1 cellular context compared by ENCODE assay signal in the genomic region with DNA sequence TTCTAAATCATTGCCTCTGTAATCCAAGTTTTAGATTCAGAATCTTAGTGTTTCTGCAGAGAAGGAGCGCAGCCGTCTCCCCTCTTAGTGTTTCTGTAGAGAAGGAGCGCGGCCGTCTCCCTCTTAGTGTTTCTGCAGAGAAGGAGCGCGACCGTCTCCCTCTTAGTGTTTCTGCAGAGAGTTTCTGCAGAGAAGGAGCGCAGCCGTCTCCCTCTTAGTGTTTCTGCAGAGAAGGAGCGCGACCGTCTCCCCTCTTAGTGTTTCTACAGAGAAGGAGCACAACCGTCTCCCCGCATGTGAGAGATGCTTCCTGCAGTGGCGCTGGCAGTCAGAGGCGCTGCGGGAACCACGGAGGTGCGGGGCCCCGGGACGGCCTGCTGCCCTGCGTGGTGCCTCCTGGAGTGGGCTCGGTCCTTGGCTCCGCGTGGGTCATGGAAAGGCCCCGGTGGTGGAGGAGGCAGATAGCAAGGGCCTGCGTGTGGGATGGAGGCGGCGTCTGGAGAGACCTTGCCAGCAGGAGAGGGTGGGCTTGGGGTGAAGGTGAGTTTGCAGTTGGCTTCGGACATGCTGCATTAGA.
TF ChIP-seq lines count a peak whose summit lies in the region.

No MANE protein-coding gene starts in this region.

TF ChIP-seq in GM23338, 12 proteins besides CTCF, POLR2A, EP300 and RAD21:
- TF ChIP-seq ZNF462 (CRISPR knock-in tag; IDR thresholded peaks at IDR 0.05) (no peak), EZH2phosphoT487 (IDR thresholded peaks at IDR 0.05; ENCODE audit: unreplicated experiment) (no peak), JUNB (IDR thresholded peaks at IDR 0.05; ENCODE audit: unreplicated experiment) (no peak), POLR2AphosphoS5 (IDR thresholded peaks at IDR 0.05; ENCODE audit: low read depth) (no peak), CREB1 (CRISPR knock-in tag; IDR thresholded peaks at IDR 0.05; ENCODE audit: low read depth) (no peak), EZH2 (IDR thresholded peaks at IDR 0.05; ENCODE audit: low read depth, unreplicated experiment) (no peak), ZNF114 (CRISPR knock-in tag; IDR thresholded peaks at IDR 0.05) (no peak), ZNF331 (CRISPR knock-in tag; IDR thresholded peaks at IDR 0.05; ENCODE audit: low read depth) (no peak), NANOG (IDR thresholded peaks at IDR 0.05; ENCODE audit: borderline replicate concordance) (no peak), STAT1 (IDR thresholded peaks at IDR 0.05; ENCODE audit: unreplicated experiment) (no peak)
- TF ChIP-seq, protein P1, sequence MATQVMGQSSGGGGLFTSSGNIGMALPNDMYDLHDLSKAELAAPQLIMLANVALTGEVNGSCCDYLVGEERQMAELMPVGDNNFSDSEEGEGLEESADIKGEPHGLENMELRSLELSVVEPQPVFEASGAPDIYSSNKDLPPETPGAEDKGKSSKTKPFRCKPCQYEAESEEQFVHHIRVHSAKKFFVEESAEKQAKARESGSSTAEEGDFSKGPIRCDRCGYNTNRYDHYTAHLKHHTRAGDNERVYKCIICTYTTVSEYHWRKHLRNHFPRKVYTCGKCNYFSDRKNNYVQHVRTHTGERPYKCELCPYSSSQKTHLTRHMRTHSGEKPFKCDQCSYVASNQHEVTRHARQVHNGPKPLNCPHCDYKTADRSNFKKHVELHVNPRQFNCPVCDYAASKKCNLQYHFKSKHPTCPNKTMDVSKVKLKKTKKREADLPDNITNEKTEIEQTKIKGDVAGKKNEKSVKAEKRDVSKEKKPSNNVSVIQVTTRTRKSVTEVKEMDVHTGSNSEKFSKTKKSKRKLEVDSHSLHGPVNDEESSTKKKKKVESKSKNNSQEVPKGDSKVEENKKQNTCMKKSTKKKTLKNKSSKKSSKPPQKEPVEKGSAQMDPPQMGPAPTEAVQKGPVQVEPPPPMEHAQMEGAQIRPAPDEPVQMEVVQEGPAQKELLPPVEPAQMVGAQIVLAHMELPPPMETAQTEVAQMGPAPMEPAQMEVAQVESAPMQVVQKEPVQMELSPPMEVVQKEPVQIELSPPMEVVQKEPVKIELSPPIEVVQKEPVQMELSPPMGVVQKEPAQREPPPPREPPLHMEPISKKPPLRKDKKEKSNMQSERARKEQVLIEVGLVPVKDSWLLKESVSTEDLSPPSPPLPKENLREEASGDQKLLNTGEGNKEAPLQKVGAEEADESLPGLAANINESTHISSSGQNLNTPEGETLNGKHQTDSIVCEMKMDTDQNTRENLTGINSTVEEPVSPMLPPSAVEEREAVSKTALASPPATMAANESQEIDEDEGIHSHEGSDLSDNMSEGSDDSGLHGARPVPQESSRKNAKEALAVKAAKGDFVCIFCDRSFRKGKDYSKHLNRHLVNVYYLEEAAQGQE (IDR thresholded peaks at IDR 0.05; ENCODE audit: unreplicated experiment) = no peak
- TF ChIP-seq, protein P2, sequence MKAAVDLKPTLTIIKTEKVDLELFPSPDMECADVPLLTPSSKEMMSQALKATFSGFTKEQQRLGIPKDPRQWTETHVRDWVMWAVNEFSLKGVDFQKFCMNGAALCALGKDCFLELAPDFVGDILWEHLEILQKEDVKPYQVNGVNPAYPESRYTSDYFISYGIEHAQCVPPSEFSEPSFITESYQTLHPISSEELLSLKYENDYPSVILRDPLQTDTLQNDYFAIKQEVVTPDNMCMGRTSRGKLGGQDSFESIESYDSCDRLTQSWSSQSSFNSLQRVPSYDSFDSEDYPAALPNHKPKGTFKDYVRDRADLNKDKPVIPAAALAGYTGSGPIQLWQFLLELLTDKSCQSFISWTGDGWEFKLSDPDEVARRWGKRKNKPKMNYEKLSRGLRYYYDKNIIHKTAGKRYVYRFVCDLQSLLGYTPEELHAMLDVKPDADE (IDR thresholded peaks at IDR 0.05) = no peak
